In the genomic region with DNA sequence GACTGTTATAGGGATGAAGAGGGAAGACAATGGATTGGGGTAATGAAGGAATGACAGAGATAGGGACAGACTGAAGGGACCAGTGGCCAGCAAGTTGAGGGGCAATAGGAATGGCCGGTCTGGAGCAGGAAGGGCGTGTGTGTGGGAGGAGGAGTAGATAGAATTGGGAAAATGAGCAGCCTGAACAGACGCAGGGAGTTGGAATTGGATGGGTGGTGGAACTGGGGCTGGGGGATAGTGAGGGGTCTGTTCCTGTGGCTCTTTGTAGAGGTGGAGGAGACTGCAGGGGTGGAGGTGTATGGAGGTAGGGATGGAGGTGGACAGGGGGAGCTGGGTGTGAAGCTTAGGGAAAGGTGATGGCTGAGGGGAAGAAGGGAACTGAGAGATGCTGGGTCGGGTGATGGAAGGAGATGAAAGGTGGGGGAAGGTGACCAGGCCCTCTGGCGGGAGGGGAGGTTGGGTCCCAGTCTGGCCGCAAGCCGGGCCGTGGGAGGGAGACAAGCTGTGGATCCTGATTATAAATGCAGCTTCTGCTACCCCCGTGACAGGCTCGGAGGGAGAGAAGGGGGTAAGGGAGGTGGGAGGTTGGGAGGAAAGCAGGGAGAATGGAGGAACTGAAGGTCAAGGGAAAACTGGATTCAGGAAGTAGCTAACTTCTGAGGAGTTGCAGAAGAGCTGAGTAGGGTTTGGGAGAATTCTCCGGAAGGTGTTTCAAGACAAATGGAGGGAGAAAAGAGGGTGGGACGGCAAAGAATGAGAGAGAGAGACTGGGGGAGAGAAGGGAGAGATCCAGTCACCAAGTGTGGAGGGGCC, we compare ENCODE assay signal across 7 cellular contexts.
A peak's percentile ranks its signal among the peaks of the same experiment; 100 is the strongest.
DNase-seq lines count a peak whose midpoint lies in the region; TF ChIP-seq lines count a peak whose summit lies in the region.

No MANE protein-coding gene starts in this region.

- H3K27me3 ChIP-seq in HL-60 (ENCODE audit: insufficient read depth, poor library complexity, severe bottlenecking) (no peaks in the 10 kb centered on the region), stomach smooth muscle (ENCODE audit: control insufficient read depth in 1 of 2, insufficient read depth in 2 of 2, low read length in 2 of 2) (no peaks in the 10 kb centered on the region)

- peak overlapping the region; percentile 74 to 96 for H3K9ac ChIP-seq in stomach smooth muscle (ENCODE audit: low read length in 2 of 2)

- H3K4me1 ChIP-seq in stomach smooth muscle (ENCODE audit: control insufficient read depth, insufficient read depth, low read length): peaks cover 52% of the 10 kb centered on the region

- TF ChIP-seq CTCF in HL-60 (IDR thresholded peaks at IDR 0.05; ENCODE audit: insufficient read depth, low read length): no peak

- H3K9me3 Mint-ChIP-seq in activated naive CD8-positive, alpha-beta T cell (ENCODE audit: low read depth): no peaks in the 10 kb centered on the region

- H3K27ac Mint-ChIP-seq in activated naive CD8-positive, alpha-beta T cell: peak overlapping the region; percentile 84

- no peaks in the 10 kb centered on the region for H3K36me3 ChIP-seq in stomach smooth muscle (ENCODE audit: control insufficient read depth in 2 of 2, insufficient read depth in 2 of 2, low read length in 2 of 2)

- H3K9me3 ChIP-seq in iPS-18c (ENCODE audit: control insufficient read depth, insufficient read depth, low read length) (no peaks in the 10 kb centered on the region), stomach smooth muscle (ENCODE audit: control insufficient read depth in 2 of 2, low read length in 2 of 2) (no peaks in the 10 kb centered on the region)

- H3K4me3 ChIP-seq in HL-60 (replicated peaks; ENCODE audit: insufficient read depth, low read length) (peak overlapping the region; percentile 58), iPS-18c (ENCODE audit: insufficient read depth, low read depth, low read length) (peak overlapping the region; percentile 49), stomach smooth muscle (ENCODE audit: low read length in 2 of 2) (peak overlapping the region; percentile 61 to 78)

- DNase-seq in HL-60 (ENCODE audit: low read depth in 1 of 2, low spot score in 1 of 2): no peak
- no peak for DNase-seq in NCI-H2196 treated with DMSO at 0.1 percent for 48 hours (lab: John Stamatoyannopoulos, UW; ENCODE audit: unreplicated experiment)
- no peak for DNase-seq in NCI-H1092 (lab: John Stamatoyannopoulos, UW)
- no peak for DNase-seq in NCI-H446 treated with DMSO at 0.1 percent for 48 hours (lab: John Stamatoyannopoulos, UW)

- no peaks in the 10 kb centered on the region for H3K36me3 Mint-ChIP-seq in activated naive CD8-positive, alpha-beta T cell

- H3K27ac ChIP-seq in HL-60 (replicated peaks) (peak overlapping the region; percentile 54), stomach smooth muscle (ENCODE audit: low read length) (peak overlapping the region; percentile 96)

- H3K4me3 Mint-ChIP-seq in activated naive CD8-positive, alpha-beta T cell: peak overlapping the region; percentile 89

- no peaks in the 10 kb centered on the region for H3K27me3 Mint-ChIP-seq in activated naive CD8-positive, alpha-beta T cell

- peaks cover 69% of the 10 kb centered on the region for H3K4me1 Mint-ChIP-seq in activated naive CD8-positive, alpha-beta T cell (ENCODE audit: low read depth)
